25 cellular contexts compared by ENCODE assay signal in genomic region chr1:56063461-56063860, GRCh38.
DNase-seq lines count a peak whose midpoint lies in the region; ATAC-seq and FAIRE-seq lines count a peak whose summit lies in the region.
"Had no signal": no experiment of that assay in that cellular context is flagged by ENCODE, and none has a peak within 500 bp of the region (broad histone marks: within the 10 kb centered on the region; RNA-seq: fewer than 3 reads in every experiment).

No MANE protein-coding gene starts in this region.

- CTCF ChIA-PET in CD8-positive, alpha-beta memory T cell (lab: Charles Lee) = no interaction called here

- H3K9me3 ChIP-seq in CD8-positive, alpha-beta memory T cell (ENCODE audit: low read length) = no peaks in the 10 kb centered on the region
- H3K9me3 ChIP-seq: heart right ventricle had no signal

- H3K4me1 ChIP-seq in CD8-positive, alpha-beta memory T cell (ENCODE audit: insufficient read depth, low read length) = no peaks in the 10 kb centered on the region

- no peak overlapping the region for H3K4me3 Mint-ChIP-seq in activated CD4-positive, alpha-beta T cell treated with anti-CD3 and anti-CD28 coated beads, Interleukin-2, amount 10 ng/mL, durations not matched to agents 24 days and 14 days
- H3K4me3 Mint-ChIP-seq in CD8-positive, alpha-beta memory T cell = no peak overlapping the region
- H3K4me3 Mint-ChIP-seq: activated CD8-positive, alpha-beta memory T cell treated with anti-CD3 and anti-CD28 coated beads, Interleukin-2, amount 10 ng/mL, durations not matched to agents 7 days and 5 days; activated naive CD4-positive, alpha-beta T cell treated with anti-CD3 and anti-CD28 coated beads for 36 hours; activated T-cell treated with anti-CD3 and anti-CD28 coated beads, Interleukin-2, amount 50 U/mL, for 72 hours; CD14-positive monocyte; H9; T-helper 2 cell treated with Interferon-gamma antibody and Interleukin-4, amounts not matched to agents 5 μg/mL and 100 μg/mL, for 36 hours had no signal

- no peaks in the 10 kb centered on the region for H3K27me3 Mint-ChIP-seq in activated CD4-positive, alpha-beta T cell treated with anti-CD3 and anti-CD28 coated beads, Interleukin-2, amount 10 ng/mL, durations not matched to agents 24 days and 14 days
- peaks cover 0 to 2% of the 10 kb centered on the region in 2 donors for H3K27me3 Mint-ChIP-seq in CD8-positive, alpha-beta memory T cell
- H3K27me3 Mint-ChIP-seq: activated CD8-positive, alpha-beta memory T cell treated with anti-CD3 and anti-CD28 coated beads, Interleukin-2, amount 10 ng/mL, durations not matched to agents 7 days and 5 days; progenitor cell of endocrine pancreas had no signal

- POLR2A ChIA-PET in CD8-positive, alpha-beta memory T cell (lab: Charles Lee) = no interaction called here

- no peak overlapping the region for H3K27ac ChIP-seq in CD8-positive, alpha-beta memory T cell (ENCODE audit: low read depth, low read length)
- H3K27ac ChIP-seq: heart right ventricle, VCaP had no signal

- H3K36me3 Mint-ChIP-seq in activated CD4-positive, alpha-beta T cell treated with anti-CD3 and anti-CD28 coated beads, Interleukin-2, amount 10 ng/mL, durations not matched to agents 24 days and 14 days (ENCODE audit: low read depth) = no peaks in the 10 kb centered on the region
- no peaks in the 10 kb centered on the region for H3K36me3 Mint-ChIP-seq in CD8-positive, alpha-beta memory T cell
- H3K36me3 Mint-ChIP-seq: activated CD8-positive, alpha-beta memory T cell treated with anti-CD3 and anti-CD28 coated beads, Interleukin-2, amount 10 ng/mL, durations not matched to agents 7 days and 5 days; CD14-positive monocyte had no signal

- H3K4me1 Mint-ChIP-seq in activated CD4-positive, alpha-beta T cell treated with anti-CD3 and anti-CD28 coated beads, Interleukin-2, amount 10 ng/mL, durations not matched to agents 24 days and 14 days = no peaks in the 10 kb centered on the region
- no peaks in the 10 kb centered on the region for H3K4me1 Mint-ChIP-seq in CD8-positive, alpha-beta memory T cell
- H3K4me1 Mint-ChIP-seq: activated CD8-positive, alpha-beta memory T cell treated with anti-CD3 and anti-CD28 coated beads, Interleukin-2, amount 10 ng/mL, durations not matched to agents 7 days and 5 days had no signal

- no peak overlapping the region for H3K27ac Mint-ChIP-seq in activated CD4-positive, alpha-beta T cell treated with anti-CD3 and anti-CD28 coated beads, Interleukin-2, amount 10 ng/mL, durations not matched to agents 24 days and 14 days
- no peak overlapping the region for H3K27ac Mint-ChIP-seq in CD8-positive, alpha-beta memory T cell
- H3K27ac Mint-ChIP-seq: activated CD8-positive, alpha-beta memory T cell treated with anti-CD3 and anti-CD28 coated beads, Interleukin-2, amount 10 ng/mL, durations not matched to agents 7 days and 5 days; activated naive CD4-positive, alpha-beta T cell treated with anti-CD3 and anti-CD28 coated beads for 36 hours; activated T-cell treated with anti-CD3 and anti-CD28 coated beads, Interleukin-2, amount 50 U/mL, for 72 hours; CD14-positive monocyte; H9; progenitor cell of endocrine pancreas; T-helper 2 cell treated with Interferon-gamma antibody and Interleukin-4, amounts not matched to agents 5 μg/mL and 100 μg/mL, for 36 hours had no signal

- no peak for ATAC-seq in HG03457 (IDR thresholded peaks at IDR 0.05; ENCODE audit: unreplicated experiment)
- ATAC-seq: activated CD8-positive, alpha-beta memory T cell treated with anti-CD3 and anti-CD28 coated beads, Interleukin-2, amount 10 ng/mL, durations not matched to agents 7 days and 5 days; activated T-cell treated with anti-CD3 and anti-CD28 coated beads, Interleukin-2, amount 50 U/mL, for 72 hours; HepG2 had no signal

- peak in 39 of 56 donors; percentile 5 to 82 (median 40) for DNase-seq in amygdala (lab: John Stamatoyannopoulos, UW)
- peak; percentile 90 for DNase-seq in globus pallidus (ENCODE audit: low spot score)
- DNase-seq in middle frontal gyrus (ENCODE audit: extremely low spot score, low spot score) = peak; percentile 27
- no peak for DNase-seq in urothelium cell line (ENCODE audit: low spot score)
- DNase-seq in activated CD4-positive, alpha-beta T cell treated with anti-CD3 and anti-CD28 coated beads, Interleukin-2, amount 10 ng/mL, durations not matched to agents 24 days and 14 days = no peak
- DNase-seq in CD8-positive, alpha-beta memory T cell = no peak
- DNase-seq: activated CD4-positive, alpha-beta T cell treated with anti-CD3 and anti-CD28 coated beads, Interleukin-2, amount 50 U/mL, for 1 hour; activated CD8-positive, alpha-beta memory T cell treated with anti-CD3 and anti-CD28 coated beads, Interleukin-2, amount 10 ng/mL, durations not matched to agents 7 days and 5 days; activated naive CD4-positive, alpha-beta T cell treated with anti-CD3 and anti-CD28 coated beads for 36 hours; activated T-cell treated with anti-CD3 and anti-CD28 coated beads, Interleukin-2, amount 50 U/mL, for 72 hours; amniotic stem cell; dermis blood vessel endothelial cell; EL; H9; NCI-H1930; NCI-H69 had no signal

- no peak overlapping the region for H3K4me3 ChIP-seq in CD8-positive, alpha-beta memory T cell (ENCODE audit: low read length)
- H3K4me3 ChIP-seq: heart right ventricle, skin epidermis had no signal

- H3K36me3 ChIP-seq in CD8-positive, alpha-beta memory T cell (ENCODE audit: insufficient read depth, low read length) = no peaks in the 10 kb centered on the region
- H3K36me3 ChIP-seq: heart right ventricle had no signal

- intact Hi-C loops in activated CD4-positive, alpha-beta T cell treated with anti-CD3 and anti-CD28 coated beads, Interleukin-2, amount 10 ng/mL, durations not matched to agents 24 days and 14 days (cut with micrococcal nuclease) = no loop called here

- FAIRE-seq in urothelium cell line (lab: Jason Lieb, UNC) = peak; percentile 63
- FAIRE-seq: bronchial epithelial cell, HepG2 had no signal

- no peaks in the 10 kb centered on the region for H3K27me3 ChIP-seq in CD8-positive, alpha-beta memory T cell (ENCODE audit: insufficient read depth, low read length, poor library complexity, severe bottlenecking)
- H3K27me3 ChIP-seq: heart right ventricle had no signal

- no peaks in the 10 kb centered on the region for H3K9me3 Mint-ChIP-seq in activated CD4-positive, alpha-beta T cell treated with anti-CD3 and anti-CD28 coated beads, Interleukin-2, amount 10 ng/mL, durations not matched to agents 24 days and 14 days
- H3K9me3 Mint-ChIP-seq in CD8-positive, alpha-beta memory T cell = peaks cover 0 to 3% (median 0%) of the 10 kb centered on the region in 5 donors
- H3K9me3 Mint-ChIP-seq: activated naive CD4-positive, alpha-beta T cell treated with anti-CD3 and anti-CD28 coated beads for 36 hours; activated T-cell treated with anti-CD3 and anti-CD28 coated beads, Interleukin-2, amount 50 U/mL, for 72 hours; H9; T-helper 2 cell treated with Interferon-gamma antibody and Interleukin-4, amounts not matched to agents 5 μg/mL and 100 μg/mL, for 36 hours had no signal

Comparison
In these comparisons a context has a peak if more than half of its experiments do, and no peak if none do; other contexts are left out.
1. DNase-seq: peak in amygdala (39 of 56), globus pallidus (single experiment) and middle frontal gyrus (single experiment); none in urothelium cell line (single experiment), activated CD4-positive, alpha-beta T cell treated with anti-CD3 and anti-CD28 coated beads, Interleukin-2, amount 10 ng/mL, durations not matched to agents 24 days and 14 days (single experiment) and CD8-positive, alpha-beta memory T cell (0 of 5).